Comparison of ENCODE assay signal across 22 cellular contexts in genomic region chr14:104851896-104852663, GRCh38. TPM values are rescaled to one million over a fixed set of nuclear protein-coding genes. Genes with fewer than 3 reads are reported as not detected.
DNase-seq lines count a peak whose midpoint lies in the region; ATAC-seq, FAIRE-seq and TF ChIP-seq lines count a peak whose summit lies in the region.
"Had no signal": no experiment of that assay in that cellular context is flagged by ENCODE, and none has a peak within 500 bp of the region (broad histone marks: within the 10 kb centered on the region; RNA-seq: fewer than 3 reads in every experiment).

No MANE protein-coding gene starts in this region.

- no peak for TF ChIP-seq CTCF in upper lobe of right lung (IDR thresholded peaks at IDR 0.05)
- no peak for TF ChIP-seq CTCF in GM20000 (IDR thresholded peaks at IDR 0.05; ENCODE audit: extremely low read depth, missing control alignments)

- FAIRE-seq in frontal cortex (lab: Jason Lieb, UNC) = no peak
- FAIRE-seq: A204.1, astrocyte, pancreas had no signal

- H3K4me3 ChIP-seq in upper lobe of right lung = no peak overlapping the region
- H3K4me3 ChIP-seq: BLaER1, pancreas, sigmoid colon, upper lobe of left lung had no signal

- H3K9me3 ChIP-seq in upper lobe of right lung = no peaks in the 10 kb centered on the region
- H3K9me3 ChIP-seq: BLaER1, Caco-2, pancreas, sigmoid colon, upper lobe of left lung had no signal

- DNase-seq in Right ventricle myocardium inferior (ENCODE audit: missing footprints) (peak; percentile 13), left cardiac atrium (no peak), SW480 (ENCODE audit: low spot score) (peak; percentile 29), left lobe of liver (ENCODE audit: low spot score) (peak; percentile 35), upper lobe of right lung (peak; percentile 58), frontal cortex (ENCODE audit: low spot score in 2 of 2) (no peak), GM20000 (ENCODE audit: low spot score) (no peak)
- no peak for DNase-seq in activated CD8-positive, alpha-beta memory T cell treated with anti-CD3 and anti-CD28 coated beads, Interleukin-2, amount 50 U/mL, for 4 hours
- DNase-seq: activated CD4-positive, alpha-beta T cell treated with anti-CD3 and anti-CD28 coated beads for 4 hours; Caco-2; HCEC 1CT; NCI-H187 treated with DMSO at 0.1 percent for 48 hours; SIG-M5; sigmoid colon; upper lobe of left lung had no signal

- ATAC-seq in Right ventricle myocardium inferior = no peak
- no peak for ATAC-seq in left cardiac atrium
- ATAC-seq in left lobe of liver = no peak
- peak; percentile 35 for ATAC-seq in upper lobe of right lung
- ATAC-seq: left colon; naive thymus-derived CD8-positive, alpha-beta T cell had no signal

- no peak overlapping the region for H3K27ac ChIP-seq in upper lobe of right lung
- H3K27ac ChIP-seq: BLaER1, KMS-11, pancreas, sigmoid colon, upper lobe of left lung had no signal

- H3K4me1 ChIP-seq in upper lobe of right lung = no peaks in the 10 kb centered on the region
- H3K4me1 ChIP-seq: BLaER1, Caco-2, pancreas, sigmoid colon, upper lobe of left lung had no signal

- no peaks in the 10 kb centered on the region for H3K27me3 ChIP-seq in upper lobe of right lung
- H3K27me3 ChIP-seq: BLaER1, upper lobe of left lung had no signal

- intact Hi-C loops in Right ventricle myocardium inferior (cut with DNase I) = no loop called here
- intact Hi-C loops in left cardiac atrium (cut with DNase I) = no loop called here
- intact Hi-C loops in upper lobe of right lung (cut with DNase I) = no loop called here

- no peaks in the 10 kb centered on the region for H3K36me3 ChIP-seq in upper lobe of right lung
- H3K36me3 ChIP-seq: BLaER1, pancreas, sigmoid colon, upper lobe of left lung had no signal

RNA-seq across cellular contexts. Expression of gene CEP170B, which starts 13.0 kb away (rescaled TPM):
- total RNA-seq in Right ventricle myocardium inferior (10.5 TPM), left cardiac atrium (10 to 100 TPM; 12.4 to 17.2 TPM), left lobe of liver (22.9 TPM), upper lobe of right lung (30.3 TPM), frontal cortex (18.3 TPM)

RNA-seq across cellular contexts. Expression of gene ZBTB42, which starts 51.2 kb away (rescaled TPM):
- total RNA-seq in Right ventricle myocardium inferior = 5.6 TPM
- total RNA-seq in left cardiac atrium = 1 to 10 TPM; 5.2 to 8.1 TPM
- total RNA-seq in left lobe of liver = 4.9 TPM
- total RNA-seq in upper lobe of right lung = 12.3 TPM
- total RNA-seq in frontal cortex = 0.41 TPM

RNA-seq across cellular contexts. Expression of gene AKT1, which starts 56.5 kb away (rescaled TPM):
- 134 TPM for total RNA-seq in Right ventricle myocardium inferior
- 100 to 1,000 TPM; 113 to 127 TPM for total RNA-seq in left cardiac atrium
- total RNA-seq in left lobe of liver = 90.1 TPM
- 174 TPM for total RNA-seq in upper lobe of right lung
- 130 TPM for total RNA-seq in frontal cortex

Comparison
In these comparisons a context has a peak if more than half of its experiments do, and no peak if none do; other contexts are left out.
1. DNase-seq: peak in Right ventricle myocardium inferior (single experiment), SW480 (single experiment), left lobe of liver (single experiment) and upper lobe of right lung (single experiment); none in left cardiac atrium (single experiment), frontal cortex (0 of 2), GM20000 (single experiment) and activated CD8-positive, alpha-beta memory T cell treated with anti-CD3 and anti-CD28 coated beads, Interleukin-2, amount 50 U/mL, for 4 hours (single experiment).